Comparison of ENCODE assay signal across 8 cellular contexts in genomic region chr12:65603428-65604351, GRCh38.
DNase-seq lines count a peak whose midpoint lies in the region; ATAC-seq and TF ChIP-seq lines count a peak whose summit lies in the region.

No MANE protein-coding gene starts in this region.

- H2AFZ ChIP-seq in neural progenitor cell (replicated peaks) = peak overlapping the region; percentile 32

- BruUV-seq in Panc1 (replicated peaks; lab: Mats Ljungman, UMichigan) = no TSS peak

- intact Hi-C loops in Panc1 (cut with micrococcal nuclease; ENCODE audit: unreplicated experiment) = loop anchor here (5.0 to 10.0 kb wide), 3 partner anchors 141 to 291 kb away; no protein-coding TSS in a partner anchor

- H3K79me2 ChIP-seq in neural progenitor cell (ENCODE audit: low read depth) = no peaks in the 10 kb centered on the region

- CTCF ChIA-PET in Panc1 (lab: Charles Lee) = interaction anchor here (0.6 to 1.6 kb wide), 5 partner anchors 12 to 220 kb away, joined by 3 to 10 read pairs (median 6); no protein-coding TSS in a partner anchor
- CTCF ChIA-PET in activated CD8-positive, alpha-beta T cell treated with anti-CD3 and anti-CD28 coated beads, Interleukin-2, amount 10 ng/mL, durations not matched to agents 7 days and 5 days (lab: Charles Lee) = interaction anchor here (1.2 to 1.8 kb wide), 2 partner anchors 10 to 432 kb away, joined by 4 to 5 read pairs; no protein-coding TSS in a partner anchor

- peak overlapping the region; percentile 39 for H3K4me2 ChIP-seq in neural progenitor cell

- peaks cover 23% of the 10 kb centered on the region; the same call in 1 of the 2 replicates for H3K9me3 ChIP-seq in Panc1 (ENCODE audit: control insufficient read depth, insufficient read depth, low read depth, low read length)
- H3K9me3 ChIP-seq in neural progenitor cell (ENCODE audit: low read depth) = no peaks in the 10 kb centered on the region

- H3K4me1 Mint-ChIP-seq in neural progenitor cell = peaks cover 18% of the 10 kb centered on the region
- H3K4me1 Mint-ChIP-seq in activated CD8-positive, alpha-beta T cell treated with anti-CD3 and anti-CD28 coated beads, Interleukin-2, amount 10 ng/mL, durations not matched to agents 7 days and 5 days (ENCODE audit: low read depth) = no peaks in the 10 kb centered on the region

- DNase-seq in COLO829 (ENCODE audit: low spot score) (peak; percentile 70), Panc1 (ENCODE audit: low read depth, low spot score) (peak; percentile 57), neural progenitor cell (ENCODE audit: low spot score) (peak; percentile 44), NOMO-1 (lab: John Stamatoyannopoulos, UW; ENCODE audit: unreplicated experiment in 2 of 2) (no peak)
- no peak for DNase-seq in activated CD8-positive, alpha-beta T cell treated with anti-CD3 and anti-CD28 coated beads, Interleukin-2, amount 10 ng/mL, durations not matched to agents 7 days and 5 days
- no peak for DNase-seq in activated CD4-positive, alpha-beta T cell treated with anti-CD3 and anti-CD28 coated beads for 4 hours

- no peak overlapping the region for H3K27ac Mint-ChIP-seq in neural progenitor cell
- no peak overlapping the region for H3K27ac Mint-ChIP-seq in activated CD8-positive, alpha-beta T cell treated with anti-CD3 and anti-CD28 coated beads, Interleukin-2, amount 10 ng/mL, durations not matched to agents 7 days and 5 days

- ATAC-seq in Panc1 (peak; percentile 87), esophagus mucosa (peak; percentile 47), GM18519 (IDR thresholded peaks at IDR 0.05; ENCODE audit: low FRiP score, unreplicated experiment) (no peak)
- ATAC-seq in activated CD8-positive, alpha-beta T cell treated with anti-CD3 and anti-CD28 coated beads, Interleukin-2, amount 10 ng/mL, durations not matched to agents 7 days and 5 days = no peak

- H3K4me1 ChIP-seq in Panc1 (ENCODE audit: control insufficient read depth, insufficient read depth, low read length) = peaks cover 34% of the 10 kb centered on the region
- H3K4me1 ChIP-seq in neural progenitor cell = peaks cover 16% of the 10 kb centered on the region

- POLR2A ChIA-PET in Panc1 (lab: Charles Lee) = interaction anchor here (0.6 to 0.7 kb wide), 2 partner anchors 29 to 62 kb away, joined by 4 to 7 read pairs; no protein-coding TSS in a partner anchor
- POLR2A ChIA-PET in activated CD8-positive, alpha-beta T cell treated with anti-CD3 and anti-CD28 coated beads, Interleukin-2, amount 10 ng/mL, durations not matched to agents 7 days and 5 days (lab: Charles Lee) = no interaction called here

- H3K27me3 Mint-ChIP-seq in neural progenitor cell (ENCODE audit: insufficient read depth, low read depth) = peaks cover 2% of the 10 kb centered on the region
- H3K27me3 Mint-ChIP-seq in activated CD8-positive, alpha-beta T cell treated with anti-CD3 and anti-CD28 coated beads, Interleukin-2, amount 10 ng/mL, durations not matched to agents 7 days and 5 days (ENCODE audit: low read depth) = peaks cover 4% of the 10 kb centered on the region

- H3K4me3 Mint-ChIP-seq in neural progenitor cell = no peak overlapping the region
- H3K4me3 Mint-ChIP-seq in activated CD8-positive, alpha-beta T cell treated with anti-CD3 and anti-CD28 coated beads, Interleukin-2, amount 10 ng/mL, durations not matched to agents 7 days and 5 days = no peak overlapping the region

- peaks cover 2% of the 10 kb centered on the region for H3K36me3 Mint-ChIP-seq in neural progenitor cell
- no peaks in the 10 kb centered on the region for H3K36me3 Mint-ChIP-seq in activated CD8-positive, alpha-beta T cell treated with anti-CD3 and anti-CD28 coated beads, Interleukin-2, amount 10 ng/mL, durations not matched to agents 7 days and 5 days (ENCODE audit: low read depth)

- H3K4me3 ChIP-seq in Panc1 (ENCODE audit: low read depth in 2 of 2, low read length in 2 of 2) (peak overlapping the region; percentile 39 to 59), neural progenitor cell (no peak overlapping the region)

- H4K20me1 ChIP-seq in neural progenitor cell (ENCODE audit: low read depth) = no peaks in the 10 kb centered on the region

- no peak for TF ChIP-seq CTCF in Panc1 (IDR thresholded peaks at IDR 0.05)
- no peak for TF ChIP-seq CTCF in neural progenitor cell (IDR thresholded peaks at IDR 0.05)

- in situ Hi-C loops in Panc1 (cut with HindIII; ENCODE audit: low pct_unique_long_range_greater_than_20kb, low sequenced_read_pairs) = no loop called here

- peaks cover 4% of the 10 kb centered on the region for H3K9me3 Mint-ChIP-seq in neural progenitor cell
- H3K9me3 Mint-ChIP-seq in activated CD8-positive, alpha-beta T cell treated with anti-CD3 and anti-CD28 coated beads, Interleukin-2, amount 10 ng/mL, durations not matched to agents 7 days and 5 days (ENCODE audit: insufficient read depth) = no peaks in the 10 kb centered on the region

- peak overlapping the region; percentile 87 for H3K27ac ChIP-seq in Panc1 (ENCODE audit: low read length)
- H3K27ac ChIP-seq in neural progenitor cell = no peak overlapping the region

- H3K36me3 ChIP-seq in Panc1 (ENCODE audit: control insufficient read depth, insufficient read depth, low read length) = no peaks in the 10 kb centered on the region
- H3K36me3 ChIP-seq in neural progenitor cell = no peaks in the 10 kb centered on the region

- no peaks in the 10 kb centered on the region for H3F3A ChIP-seq in neural progenitor cell (ENCODE audit: low read depth)

- no peak overlapping the region for H3K9ac ChIP-seq in neural progenitor cell

- H3K27me3 ChIP-seq in Panc1 (ENCODE audit: control insufficient read depth, insufficient read depth, low read length) (no peaks in the 10 kb centered on the region), neural progenitor cell (no peaks in the 10 kb centered on the region)

Comparison
In these comparisons a context has a peak if more than half of its experiments do, and no peak if none do; other contexts are left out.
1. DNase-seq: peak in COLO829 (single experiment), Panc1 (single experiment) and neural progenitor cell (single experiment); none in activated CD8-positive, alpha-beta T cell treated with anti-CD3 and anti-CD28 coated beads, Interleukin-2, amount 10 ng/mL, durations not matched to agents 7 days and 5 days (single experiment), NOMO-1 (0 of 2) and activated CD4-positive, alpha-beta T cell treated with anti-CD3 and anti-CD28 coated beads for 4 hours (0 of 2).
2. ATAC-seq: peak in Panc1 (single experiment) and esophagus mucosa (single experiment); none in activated CD8-positive, alpha-beta T cell treated with anti-CD3 and anti-CD28 coated beads, Interleukin-2, amount 10 ng/mL, durations not matched to agents 7 days and 5 days (single experiment) and GM18519 (single experiment).